ENCODE assay signal across 8 cellular contexts in genomic region chr3:136078421-136079364, GRCh38.
DNase-seq lines count a peak whose midpoint lies in the region; ATAC-seq and TF ChIP-seq lines count a peak whose summit lies in the region.

No MANE protein-coding gene starts in this region.

- intact Hi-C loops in activated T-helper 2 cell treated with anti-CD3 and anti-CD28 coated beads, Interferon-gamma antibody, Interleukin-2, Interleukin-4, amounts not matched to agents 10 μg/mL and 5 μg/mL and 100 μg/mL, durations not matched to agents 14 hours and 24 hours and 36 hours (cut with micrococcal nuclease): loop anchor here (2.0 to 10.0 kb wide), 6 partner anchors 119 to 1896 kb away; partner anchors contain the start of genes MSL2, NCK1, PCCB and SLC35G2

- no peak for TF ChIP-seq POLR2A in NB4 (IDR thresholded peaks at IDR 0.05; ENCODE audit: extremely low read depth, insufficient read length)

- H3K27me3 ChIP-seq in adipocyte (replicated peaks; ENCODE audit: control insufficient read depth, insufficient read depth, low read length) (no peaks in the 10 kb centered on the region), kidney epithelial cell (ENCODE audit: control insufficient read depth, insufficient read depth, low read length) (no peaks in the 10 kb centered on the region)

- peak overlapping the region; percentile 13 for H3K9ac ChIP-seq in adipocyte (ENCODE audit: low read length)

- H3K27ac Mint-ChIP-seq in activated T-helper 2 cell treated with anti-CD3 and anti-CD28 coated beads, Interferon-gamma antibody, Interleukin-2, Interleukin-4, amounts not matched to agents 10 μg/mL and 5 μg/mL and 100 μg/mL, durations not matched to agents 14 hours and 24 hours and 36 hours: no peak overlapping the region

- H3K4me1 ChIP-seq in adipocyte (ENCODE audit: control insufficient read depth, insufficient read depth, low read length): peaks cover 24% of the 10 kb centered on the region

- ATAC-seq in GM19035 (IDR thresholded peaks at IDR 0.05; ENCODE audit: unreplicated experiment) (no peak), GM18870 (IDR thresholded peaks at IDR 0.05; ENCODE audit: unreplicated experiment) (no peak)

- peaks cover 15% of the 10 kb centered on the region for H3K36me3 ChIP-seq in adipocyte (ENCODE audit: control insufficient read depth, insufficient read depth, low read length, severe bottlenecking)
- H3K36me3 ChIP-seq in kidney epithelial cell (ENCODE audit: control insufficient read depth, insufficient read depth, low read length): no peaks in the 10 kb centered on the region

- no peak overlapping the region for H3K4me3 ChIP-seq in NB4 (ENCODE audit: low read depth, low read length)
- H3K4me3 ChIP-seq in adipocyte (ENCODE audit: low read length): no peak overlapping the region
- no peak overlapping the region for H3K4me3 ChIP-seq in kidney epithelial cell (ENCODE audit: low read depth, low read length)

- H3K36me3 Mint-ChIP-seq in activated T-helper 2 cell treated with anti-CD3 and anti-CD28 coated beads, Interferon-gamma antibody, Interleukin-2, Interleukin-4, amounts not matched to agents 10 μg/mL and 5 μg/mL and 100 μg/mL, durations not matched to agents 14 hours and 24 hours and 36 hours (ENCODE audit: low read depth): no peaks in the 10 kb centered on the region

- no peaks in the 10 kb centered on the region for H3K9me3 ChIP-seq in adipocyte (ENCODE audit: control insufficient read depth, low read length)

- H3K4me1 Mint-ChIP-seq in activated T-helper 2 cell treated with anti-CD3 and anti-CD28 coated beads, Interferon-gamma antibody, Interleukin-2, Interleukin-4, amounts not matched to agents 10 μg/mL and 5 μg/mL and 100 μg/mL, durations not matched to agents 14 hours and 24 hours and 36 hours (ENCODE audit: low read depth): peaks cover 3% of the 10 kb centered on the region

- H3K27me3 Mint-ChIP-seq in activated T-helper 2 cell treated with anti-CD3 and anti-CD28 coated beads, Interferon-gamma antibody, Interleukin-2, Interleukin-4, amounts not matched to agents 10 μg/mL and 5 μg/mL and 100 μg/mL, durations not matched to agents 14 hours and 24 hours and 36 hours (ENCODE audit: low read depth): peaks cover 7% of the 10 kb centered on the region

- no peak overlapping the region for H3K4me3 Mint-ChIP-seq in activated T-helper 2 cell treated with anti-CD3 and anti-CD28 coated beads, Interferon-gamma antibody, Interleukin-2, Interleukin-4, amounts not matched to agents 10 μg/mL and 5 μg/mL and 100 μg/mL, durations not matched to agents 14 hours and 24 hours and 36 hours (ENCODE audit: low read depth)

- H3K9me3 Mint-ChIP-seq in activated T-helper 2 cell treated with anti-CD3 and anti-CD28 coated beads, Interferon-gamma antibody, Interleukin-2, Interleukin-4, amounts not matched to agents 10 μg/mL and 5 μg/mL and 100 μg/mL, durations not matched to agents 14 hours and 24 hours and 36 hours: peaks cover 1% of the 10 kb centered on the region

- DNase-seq in DMS79 treated with DMSO at 0.1 percent for 48 hours (lab: John Stamatoyannopoulos, UW) (peak; percentile 24), DMS79 (lab: John Stamatoyannopoulos, UW) (no peak), NB4 (ENCODE audit: low read depth) (peak; percentile 46), adipocyte (ENCODE audit: low read depth) (peak; percentile 71), kidney epithelial cell (ENCODE audit: low read depth) (no peak)
- no peak for DNase-seq in activated T-helper 2 cell treated with anti-CD3 and anti-CD28 coated beads, Interferon-gamma antibody, Interleukin-2, Interleukin-4, amounts not matched to agents 10 μg/mL and 5 μg/mL and 100 μg/mL, durations not matched to agents 14 hours and 24 hours and 36 hours (ENCODE audit: low spot score)

- peak; percentile 46 for TF ChIP-seq CTCF in NB4 (IDR thresholded peaks at IDR 0.05; ENCODE audit: low read depth, low read length)
- TF ChIP-seq CTCF in kidney epithelial cell (IDR thresholded peaks at IDR 0.05; ENCODE audit: insufficient read depth, low read length, poor library complexity, severe bottlenecking): peak; percentile 48

Comparison
In these comparisons a context has a peak if more than half of its experiments do, and no peak if none do; other contexts are left out.
1. DNase-seq: peak in DMS79 treated with DMSO at 0.1 percent for 48 hours (single experiment), NB4 (single experiment) and adipocyte (single experiment); none in DMS79 (single experiment), kidney epithelial cell (single experiment) and activated T-helper 2 cell treated with anti-CD3 and anti-CD28 coated beads, Interferon-gamma antibody, Interleukin-2, Interleukin-4, amounts not matched to agents 10 μg/mL and 5 μg/mL and 100 μg/mL, durations not matched to agents 14 hours and 24 hours and 36 hours (single experiment).